Comparison of ENCODE assay signal across 1 cellular context in the genomic region with DNA sequence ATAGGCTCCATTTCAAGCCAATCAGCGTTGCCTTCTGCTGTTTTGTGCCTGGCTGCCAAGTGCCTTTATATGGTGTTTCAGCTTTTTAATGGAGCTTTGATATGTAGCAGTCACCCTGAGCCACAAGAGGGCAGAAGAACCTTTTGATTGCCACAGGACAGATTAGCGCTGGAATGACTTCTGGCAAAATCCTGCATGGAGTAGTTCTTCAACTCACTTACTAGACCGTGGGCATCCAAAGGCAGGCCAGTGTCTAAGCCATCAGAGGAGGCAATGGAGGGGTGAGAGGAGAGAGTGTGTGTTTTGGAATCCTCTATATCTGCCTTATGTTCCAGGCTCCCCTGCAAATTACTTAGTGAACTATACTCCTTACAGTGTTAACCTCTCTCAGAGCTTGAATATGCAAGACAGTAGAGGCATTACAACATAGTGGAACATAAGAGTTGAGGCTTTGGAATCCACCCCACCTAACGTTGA.
TF ChIP-seq lines count a peak whose summit lies in the region.

No MANE protein-coding gene starts in this region.

TF ChIP-seq in HCT116, 20 proteins besides CTCF, POLR2A, EP300 and RAD21 (continued from another document):
- TF ChIP-seq REST (IDR thresholded peaks at IDR 0.05; ENCODE audit: low read depth) = no peak
- TF ChIP-seq, protein P1, sequence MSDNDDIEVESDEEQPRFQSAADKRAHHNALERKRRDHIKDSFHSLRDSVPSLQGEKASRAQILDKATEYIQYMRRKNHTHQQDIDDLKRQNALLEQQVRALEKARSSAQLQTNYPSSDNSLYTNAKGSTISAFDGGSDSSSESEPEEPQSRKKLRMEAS (IDR thresholded peaks at IDR 0.05) = no peak
- TF ChIP-seq EZH2 (IDR thresholded peaks at IDR 0.05) = no peak
- TF ChIP-seq SIN3A (IDR thresholded peaks at IDR 0.05; ENCODE audit: low read depth) = no peak
- TF ChIP-seq CBX3 (IDR thresholded peaks at IDR 0.05; ENCODE audit: low read depth) = no peak
- TF ChIP-seq, protein P2, sequence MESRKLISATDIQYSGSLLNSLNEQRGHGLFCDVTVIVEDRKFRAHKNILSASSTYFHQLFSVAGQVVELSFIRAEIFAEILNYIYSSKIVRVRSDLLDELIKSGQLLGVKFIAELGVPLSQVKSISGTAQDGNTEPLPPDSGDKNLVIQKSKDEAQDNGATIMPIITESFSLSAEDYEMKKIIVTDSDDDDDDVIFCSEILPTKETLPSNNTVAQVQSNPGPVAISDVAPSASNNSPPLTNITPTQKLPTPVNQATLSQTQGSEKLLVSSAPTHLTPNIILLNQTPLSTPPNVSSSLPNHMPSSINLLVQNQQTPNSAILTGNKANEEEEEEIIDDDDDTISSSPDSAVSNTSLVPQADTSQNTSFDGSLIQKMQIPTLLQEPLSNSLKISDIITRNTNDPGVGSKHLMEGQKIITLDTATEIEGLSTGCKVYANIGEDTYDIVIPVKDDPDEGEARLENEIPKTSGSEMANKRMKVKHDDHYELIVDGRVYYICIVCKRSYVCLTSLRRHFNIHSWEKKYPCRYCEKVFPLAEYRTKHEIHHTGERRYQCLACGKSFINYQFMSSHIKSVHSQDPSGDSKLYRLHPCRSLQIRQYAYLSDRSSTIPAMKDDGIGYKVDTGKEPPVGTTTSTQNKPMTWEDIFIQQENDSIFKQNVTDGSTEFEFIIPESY (IDR thresholded peaks at IDR 0.05; ENCODE audit: extremely low read depth, insufficient replicate concordance, low read length) = no peak
- no peak for TF ChIP-seq JUND (IDR thresholded peaks at IDR 0.05)
- peak; percentile 98 for TF ChIP-seq SRF (IDR thresholded peaks at IDR 0.05; ENCODE audit: low read depth)
- TF ChIP-seq SP1 (IDR thresholded peaks at IDR 0.05; ENCODE audit: low read depth) = peak; percentile 24; the same call in 1 of the 2 replicates
- no peak for TF ChIP-seq ZNF274 (IDR thresholded peaks at IDR 0.05; ENCODE audit: low read depth, low read length)
- TF ChIP-seq ZFX (IDR thresholded peaks at IDR 0.05) = no peak
- no peak for TF ChIP-seq ELF1 (IDR thresholded peaks at IDR 0.05; ENCODE audit: borderline replicate concordance, low read depth)
TF ChIP-seq in HCT116: peak in this region for 5.
